In genomic region chr15:89091667-89092220, GRCh38 we compare ENCODE assay signal across 10 cellular contexts. TPM values are rescaled to one million over a fixed set of nuclear protein-coding genes. Genes with fewer than 3 reads are reported as not detected.
DNase-seq lines count a peak whose midpoint lies in the region; ATAC-seq, FAIRE-seq and TF ChIP-seq lines count a peak whose summit lies in the region.
"Had no signal": no experiment of that assay in that cellular context is flagged by ENCODE, and none has a peak within 500 bp of the region (broad histone marks: within the 10 kb centered on the region; RNA-seq: fewer than 3 reads in every experiment).

No MANE protein-coding gene starts in this region.

- no peak for TF ChIP-seq POLR2A in GM12878 (IDR thresholded peaks at IDR 0.05; ENCODE audit: low read depth, low read length)
- no peak for TF ChIP-seq POLR2A in uterus (IDR thresholded peaks at IDR 0.05)

- peak overlapping the region; percentile 64 for H3K4me2 ChIP-seq in GM12878 (ENCODE audit: control insufficient read depth, insufficient read depth)

- no TSS peak for BruUV-seq in GM12878 (replicated peaks; lab: Mats Ljungman, UMichigan)

- 48 to 70% methylated on average over 1 of the region's 1 CpG for WGBS in heart right ventricle, 2 donors
- 96% methylated on average over 1 of the region's 1 CpG for WGBS in GM12878 (ENCODE audit: insufficient coverage, insufficient replicate concordance, low lambda C conversion rate, missing lambda C conversion rate)

- H3K27me3 ChIP-seq in heart right ventricle: no peaks in the 10 kb centered on the region
- H3K27me3 ChIP-seq in GM12878 (replicated peaks in 1 of 2; ENCODE audit: control insufficient read depth in 2 of 2, insufficient read depth in 2 of 2, low read length in 1 of 2): no peaks in the 10 kb centered on the region
- H3K27me3 ChIP-seq in mucosa of stomach (ENCODE audit: control insufficient read depth, insufficient read depth, low read length): no peaks in the 10 kb centered on the region
- H3K27me3 ChIP-seq in uterus: no peaks in the 10 kb centered on the region

- H3K9me3 ChIP-seq in heart right ventricle (no peaks in the 10 kb centered on the region), GM12878 (replicated peaks; ENCODE audit: control insufficient read depth, insufficient read depth, low read length) (no peaks in the 10 kb centered on the region), mucosa of stomach (ENCODE audit: control insufficient read depth, low read length) (no peaks in the 10 kb centered on the region), uterus (no peaks in the 10 kb centered on the region), mucosa of descending colon (no peaks in the 10 kb centered on the region)

- peak overlapping the region; percentile 64 for H3K9ac ChIP-seq in GM12878 (ENCODE audit: control insufficient read depth, insufficient read depth, low read length)
- H3K9ac ChIP-seq in mucosa of stomach (ENCODE audit: low read length): peak overlapping the region; percentile 95

- CTCF ChIA-PET in GM12878 (lab: Yijun Ruan, JAX): interaction anchor here (0.7 to 9.5 kb wide), 14 partner anchors 9 to 174 kb away, joined by 3 to 147 read pairs (median 9); no protein-coding TSS in a partner anchor

- POLR2A ChIA-PET in GM12878 (lab: Charles Lee): interaction anchor here (0.6 to 7.2 kb wide), 9 partner anchors 9 to 154 kb away, joined by 3 to 122 read pairs (median 4); no protein-coding TSS in a partner anchor

- H3K36me3 ChIP-seq in heart right ventricle (peaks cover 0 to 17% (median 0%) of the 10 kb centered on the region in 9 donors), GM12878 (ENCODE audit: control insufficient read depth in 2 of 2, insufficient read depth in 2 of 2, low read length in 1 of 2) (no peaks in the 10 kb centered on the region; a peak in 1 of 4 replicates), mucosa of stomach (ENCODE audit: control insufficient read depth, insufficient read depth, low read length) (no peaks in the 10 kb centered on the region), uterus (no peaks in the 10 kb centered on the region), mucosa of descending colon (ENCODE audit: low read depth) (no peaks in the 10 kb centered on the region)

- RAD21 ChIA-PET in GM12878 (lab: Charles Lee; ENCODE audit: unreplicated experiment): interaction anchor here (0.8 to 7.7 kb wide), 13 partner anchors 8 to 105 kb away, joined by 3 to 77 read pairs (median 3); no protein-coding TSS in a partner anchor

- in situ Hi-C loops in GM12878 (cut with MboI): no loop called here

- H4K20me1 ChIP-seq in GM12878 (ENCODE audit: control insufficient read depth, insufficient read depth): no peaks in the 10 kb centered on the region

- TF ChIP-seq EP300 in GM12878 (IDR thresholded peaks at IDR 0.05; ENCODE audit: borderline replicate concordance in 1 of 2, control insufficient read depth in 1 of 2, low read depth in 2 of 2, low read length in 2 of 2): no peak

- H3K27ac ChIP-seq in heart right ventricle (peak overlapping the region; percentile 74 to 98 (median 96)), GM12878 (ENCODE audit: control insufficient read depth, insufficient read depth) (peak overlapping the region; percentile 79), uterus (peak overlapping the region; percentile 88 to 90)

- peak overlapping the region; percentile 67 for H2AFZ ChIP-seq in GM12878 (ENCODE audit: control insufficient read depth, low read depth, low read length)

- H3K4me3 ChIP-seq in heart right ventricle (peak overlapping the region in 9 of 10 donors; percentile 9 to 98 (median 89)), GM12878 (peak overlapping the region; percentile 65), mucosa of stomach (ENCODE audit: low read length) (peak overlapping the region; percentile 34), uterus (peak overlapping the region; percentile 2 to 10), mucosa of descending colon (no peak overlapping the region)

- no peak for TF ChIP-seq CTCF in heart right ventricle (IDR thresholded peaks at IDR 0.05)
- TF ChIP-seq CTCF in GM12878 (IDR thresholded peaks at IDR 0.05 in 2 of 3, conservative IDR thresholded peaks at IDR 0.05 in 1 of 3; ENCODE audit: control insufficient read depth in 2 of 3, extremely low read depth in 1 of 3, insufficient read depth in 1 of 3, low read depth in 3 of 3, low read length in 3 of 3): no peak
- no peak for TF ChIP-seq CTCF in uterus (IDR thresholded peaks at IDR 0.05)
- TF ChIP-seq CTCF in mucosa of descending colon (IDR thresholded peaks at IDR 0.05): no peak

- no peak for TF ChIP-seq RAD21 in GM12878 (IDR thresholded peaks at IDR 0.05; ENCODE audit: insufficient read depth, low read depth, low read length)

- no peak for FAIRE-seq in GM12878 (lab: Jason Lieb, UNC)

- intact Hi-C loops in heart right ventricle (cut with DNase I): loop anchor here in 4 of 10 donors (2.0 to 5.0 kb wide), 3 partner anchors 13 to 66 kb away; no protein-coding TSS in a partner anchor
- intact Hi-C loops in Right ventricle myocardium inferior (cut with DNase I): loop anchor here (2.0 kb wide), 2 partner anchors 13 to 45 kb away; no protein-coding TSS in a partner anchor
- intact Hi-C loops in GM12878 (cut with micrococcal nuclease; ENCODE audit: unreplicated experiment): loop anchor here (2.0 kb wide), 1 partner anchor 21 kb away; no protein-coding TSS in a partner anchor
- intact Hi-C loops in uterus (cut with DNase I; ENCODE audit: low total_unique reads): no loop called here
- intact Hi-C loops in mucosa of descending colon (cut with DNase I, micrococcal nuclease): no loop called here
- intact Hi-C loops in posterior vena cava (cut with DNase I): no loop called here

- H3K4me1 ChIP-seq in heart right ventricle (peaks cover 0 to 90% (median 81%) of the 10 kb centered on the region in 9 donors), GM12878 (ENCODE audit: control insufficient read depth, insufficient read depth, low read length) (no peaks in the 10 kb centered on the region; the same call in 1 of the 2 replicates), mucosa of stomach (ENCODE audit: control insufficient read depth, insufficient read depth, low read length) (peaks cover 55% of the 10 kb centered on the region), uterus (peaks cover 3 to 11% of the 10 kb centered on the region in 2 donors), mucosa of descending colon (ENCODE audit: low read depth) (peaks cover 29% of the 10 kb centered on the region)

- SMC1A ChIA-PET in GM12878 (lab: Charles Lee; ENCODE audit: uncharacterized antibody, unreplicated experiment): interaction anchor here (1.0 to 9.8 kb wide), 10 partner anchors 9 to 86 kb away, joined by 3 to 123 read pairs (median 8); no protein-coding TSS in a partner anchor

- DNase-seq in heart right ventricle (no peak), Right ventricle myocardium inferior (ENCODE audit: missing footprints) (no peak), GM12878 (ENCODE audit: low read depth, low spot score) (no peak), uterus (no peak), AML-193 (lab: John Stamatoyannopoulos, UW) (no peak), mucosa of descending colon (no peak), posterior vena cava (ENCODE audit: low spot score) (no peak)
- DNase-seq: DMS 273 treated with DMSO at 0.1 percent for 48 hours; stimulated activated CD4-positive, alpha-beta T cell treated with anti-CD3 and anti-CD28 coated beads, Interleukin-4, amount 100 ng/mL, for 24 hours had no signal

- H3K79me2 ChIP-seq in GM12878 (ENCODE audit: control insufficient read depth, insufficient read depth, low read length): peaks cover 34% of the 10 kb centered on the region

- ATAC-seq in heart right ventricle (no peak), Right ventricle myocardium inferior (no peak), GM12878 (no peak), mucosa of descending colon (no peak)

RNA-seq across cellular contexts. Expression of gene ABHD2, which starts 3.5 kb away (rescaled TPM):
- 100 to 1,000 TPM in 8 of 10 donors, 10 to 100 TPM in 2; 74.9 to 201 (median 123) TPM for total RNA-seq in heart right ventricle
- polyA plus RNA-seq in heart right ventricle: 10 to 100 TPM in 1 of 2 donors, 1 to 10 TPM in 1; 9.1 to 41.6 TPM
- total RNA-seq in Right ventricle myocardium inferior: 69.9 TPM
- total RNA-seq in GM12878 (2013; cell fraction: nucleolus; rRNA removed): 48.0 and 50.8 TPM in 2 replicates
- total RNA-seq in GM12878 (2014; rRNA removed): 19.6 and 19.7 TPM in 2 replicates
- 15.8 and 19.8 TPM in 2 replicates for total RNA-seq in GM12878 (2014; rRNA removed; fragmentation: Illumina TruSeq; extraction: Trizol)
- 33.6 and 38.7 TPM in 2 replicates for total RNA-seq in GM12878 (2021)
- polyA plus RNA-seq in GM12878 (2011; ENCODE audit: low read depth): 7.0 TPM
- polyA plus RNA-seq in GM12878 (2011; rRNA removed): 22.4 and 30.1 TPM in 2 replicates
- 27.2 and 29.2 TPM in 2 replicates for polyA plus RNA-seq in GM12878 (2011; cell fraction: cytosol; rRNA removed)
- 16.7 and 18.6 TPM in 2 replicates for polyA plus RNA-seq in GM12878 (2011; cell fraction: nucleus; rRNA removed)
- polyA plus RNA-seq in GM12878 (2012): 7.8 and 8.1 TPM in 2 replicates
- polyA plus RNA-seq in GM12878 (2014; fragmentation: Illumina TruSeq; extraction: Trizol): 21.4 and 23.3 TPM in 2 replicates
- polyA plus RNA-seq in GM12878 (2014; fragmentation: Nextera tagmentation; extraction: Ambion mirVana): 1 to 10 TPM; 1.2 to 4.7 TPM
- polyA plus RNA-seq in GM12878 (2014; rRNA removed): 15.0 and 19.3 TPM in 2 replicates
- 10 to 100 TPM; 21.0 to 21.2 TPM for polyA plus RNA-seq in GM12878 (2016; fragmentation: Nextera tagmentation; extraction: Ambion mirVana)
- polyA minus RNA-seq in GM12878 (2011; rRNA and poly(A)+ RNA removed): 82.8 and 105 TPM in 2 replicates
- polyA minus RNA-seq in GM12878 (2011; cell fraction: cytosol; rRNA and poly(A)+ RNA removed): 17.2 and 18.7 TPM in 2 replicates
- polyA minus RNA-seq in GM12878 (2011; cell fraction: nucleus; rRNA and poly(A)+ RNA removed): 14.7 and 33.2 TPM in 2 replicates
- total RNA-seq in uterus: 100 to 1,000 TPM in 1 of 4 donors, 10 to 100 TPM in 3; 27.4 to 117 (median 54.2) TPM
- total RNA-seq in mucosa of descending colon: 100 to 1,000 TPM in 1 of 3 donors, 10 to 100 TPM in 2; 82.2 to 156 (median 92.7) TPM
- total RNA-seq in posterior vena cava: 100 to 1,000 TPM in 1 of 2 donors, 10 to 100 TPM in 1; 88.7 to 142 TPM

Comparison
In these comparisons a context has a peak if more than half of its experiments do, and no peak if none do; other contexts are left out.
1. intact Hi-C loops: an anchor here in Right ventricle myocardium inferior (2.0 kb wide) and GM12878 (2.0 kb wide); none called in uterus, mucosa of descending colon and posterior vena cava.